In genomic region chrX:110038900-110039299, GRCh38 we compare ENCODE assay signal across 22 cellular contexts. TPM values are rescaled to one million over a fixed set of nuclear protein-coding genes. Genes with fewer than 3 reads are reported as not detected.
DNase-seq lines count a peak whose midpoint lies in the region; ATAC-seq, FAIRE-seq and TF ChIP-seq lines count a peak whose summit lies in the region.
"Had no signal": no experiment of that assay in that cellular context is flagged by ENCODE, and none has a peak within 500 bp of the region (broad histone marks: within the 10 kb centered on the region; RNA-seq: fewer than 3 reads in every experiment).

No MANE protein-coding gene starts in this region.

- H3K27ac Mint-ChIP-seq in Caco-2 (ENCODE audit: unreplicated experiment) (no peak overlapping the region), chondrocyte (ENCODE audit: unreplicated experiment) (no peak overlapping the region)
- H3K27ac Mint-ChIP-seq: B cell; CD8-positive, alpha-beta T cell; HFFc6 had no signal

- H3K9me3 Mint-ChIP-seq in Caco-2 (ENCODE audit: unreplicated experiment) (no peaks in the 10 kb centered on the region), chondrocyte (ENCODE audit: low read depth) (no peaks in the 10 kb centered on the region)
- H3K9me3 Mint-ChIP-seq: CD4-positive, CD25-positive, alpha-beta regulatory T cell; CD8-positive, alpha-beta T cell; HFFc6 had no signal

- H3K36me3 Mint-ChIP-seq in Caco-2 (ENCODE audit: insufficient read depth, unreplicated experiment) (no peaks in the 10 kb centered on the region), chondrocyte (ENCODE audit: low read depth) (no peaks in the 10 kb centered on the region)

- CTCF ChIA-PET in A549 (lab: Yijun Ruan, JAX): interaction anchor here (0.6 to 1.6 kb wide), 2 partner anchors 14 to 171 kb away, joined by 3 to 4 read pairs; no protein-coding TSS in a partner anchor
- CTCF ChIA-PET in Caco-2 (lab: Charles Lee): no interaction called here

- H3K27me3 Mint-ChIP-seq in Caco-2 (ENCODE audit: insufficient read depth, unreplicated experiment): no peaks in the 10 kb centered on the region
- no peaks in the 10 kb centered on the region for H3K27me3 Mint-ChIP-seq in chondrocyte (ENCODE audit: low read depth)
- H3K27me3 Mint-ChIP-seq: B cell; CD4-positive, CD25-positive, alpha-beta regulatory T cell had no signal

- POLR2A ChIA-PET in A549 (lab: Yijun Ruan, JAX): interaction anchor here (1.1 kb wide), 1 partner anchor 48 kb away, joined by 3 read pairs; no protein-coding TSS in a partner anchor
- POLR2A ChIA-PET in Caco-2 (lab: Charles Lee): no interaction called here

- H3K4me3 Mint-ChIP-seq in Caco-2 (ENCODE audit: unreplicated experiment): peak overlapping the region; percentile 51
- no peak overlapping the region for H3K4me3 Mint-ChIP-seq in chondrocyte (ENCODE audit: unreplicated experiment)
- H3K4me3 Mint-ChIP-seq: B cell; CD4-positive, CD25-positive, alpha-beta regulatory T cell; CD8-positive, alpha-beta T cell; HFFc6 had no signal

- TF ChIP-seq EP300 in A549 (IDR thresholded peaks at IDR 0.05): no peak

- TF ChIP-seq RAD21 in A549 (conservative IDR thresholded peaks at IDR 0.05 in 1 of 2, IDR thresholded peaks at IDR 0.05 in 1 of 2): no peak

- H3K9me3 ChIP-seq in A549 (no peaks in the 10 kb centered on the region), Caco-2 (no peaks in the 10 kb centered on the region), psoas muscle (no peaks in the 10 kb centered on the region)
- H3K9me3 ChIP-seq: BLaER1, HAP-1 had no signal

- ATAC-seq in A549 (no peak), psoas muscle (no peak), HG02884 (IDR thresholded peaks at IDR 0.05; ENCODE audit: unreplicated experiment) (no peak)
- ATAC-seq: CD8-positive, alpha-beta T cell had no signal

- H3K4me1 ChIP-seq in A549 (peaks cover 68% of the 10 kb centered on the region), Caco-2 (peaks cover 17% of the 10 kb centered on the region), psoas muscle (peaks cover 14% of the 10 kb centered on the region)

- H3K36me3 ChIP-seq in Caco-2 (ENCODE audit: control insufficient read depth, insufficient read depth, low read length) (no peaks in the 10 kb centered on the region), psoas muscle (ENCODE audit: insufficient read depth in 1 of 2, low read depth in 1 of 2) (no peaks in the 10 kb centered on the region)
- H3K36me3 ChIP-seq: BLaER1, HAP-1 had no signal

- intact Hi-C loops in Caco-2 (cut with micrococcal nuclease; ENCODE audit: unreplicated experiment): loop anchor here (5.0 kb wide), 2 partner anchors 48 to 127 kb away; no protein-coding TSS in a partner anchor
- intact Hi-C loops in psoas muscle (cut with DNase I): no loop called here

- DNase-seq in A549 (ENCODE audit: low read depth in 1 of 2, low spot score in 1 of 2) (no peak), Caco-2 (no peak), psoas muscle (no peak), chondrocyte (ENCODE audit: low spot score) (no peak), GM20000 (ENCODE audit: low spot score) (no peak)
- DNase-seq: CD4-positive, CD25-positive, alpha-beta regulatory T cell; CD8-positive, alpha-beta T cell; DMS 273 treated with DMSO at 0.1 percent for 48 hours; DMS53; DMS79 treated with DMSO at 0.1 percent for 48 hours; GF-D8; GOT3; HFFc6 had no signal

- no TSS peak for BruUV-seq in Caco-2 (replicated peaks; lab: Mats Ljungman, UMichigan)

- TF ChIP-seq CTCF in A549 (IDR thresholded peaks at IDR 0.05): no peak
- TF ChIP-seq CTCF in Caco-2 (IDR thresholded peaks at IDR 0.05; ENCODE audit: insufficient read depth in 1 of 2, low read depth in 1 of 2, low read length in 1 of 2, severe bottlenecking in 1 of 2, unreplicated experiment in 1 of 2): no peak
- TF ChIP-seq CTCF in psoas muscle (IDR thresholded peaks at IDR 0.05): no peak
- no peak for TF ChIP-seq CTCF in chondrocyte (IDR thresholded peaks at IDR 0.05)
- no peak for TF ChIP-seq CTCF in GM20000 (IDR thresholded peaks at IDR 0.05; ENCODE audit: extremely low read depth, missing control alignments)

- H3K27me3 ChIP-seq in Caco-2 (replicated peaks; ENCODE audit: control insufficient read depth, insufficient read depth, low read length) (no peaks in the 10 kb centered on the region), psoas muscle (ENCODE audit: insufficient read depth in 3 of 3, low read length in 2 of 3) (peaks cover 0 to 4% (median 0%) of the 10 kb centered on the region in 3 donors)

- peak overlapping the region; percentile 75; the same call in 2 of the 3 replicates for H3K4me2 ChIP-seq in A549
- H3K4me2 ChIP-seq: BLaER1 had no signal

- H3K27ac ChIP-seq in A549 (peak overlapping the region; percentile 82 to 92), psoas muscle (peak overlapping the region; percentile 76)
- H3K27ac ChIP-seq: BLaER1, C4-2B had no signal

- no peak overlapping the region for H3K4me3 ChIP-seq in A549
- H3K4me3 ChIP-seq in Caco-2 (ENCODE audit: low read depth, low read length): no peak overlapping the region
- H3K4me3 ChIP-seq in psoas muscle: no peak overlapping the region
- H3K4me3 ChIP-seq: BLaER1, HAP-1 had no signal

- no peak for TF ChIP-seq POLR2A in A549 (IDR thresholded peaks at IDR 0.05; ENCODE audit: low read length)

- H3K4me1 Mint-ChIP-seq in Caco-2 (ENCODE audit: low read depth, unreplicated experiment) (peaks cover 13% of the 10 kb centered on the region), chondrocyte (ENCODE audit: low read depth) (peaks cover 6% of the 10 kb centered on the region)

- FAIRE-seq in A549 (lab: Jason Lieb, UNC): no peak
- FAIRE-seq: D721Med, GM12891, GM18507, H54 had no signal

TF ChIP-seq in A549, 52 proteins besides CTCF, POLR2A, EP300 and RAD21:
- TF ChIP-seq POLR2AphosphoS2 (conservative IDR thresholded peaks at IDR 0.05; ENCODE audit: low read length) (no peak), CHD2 (IDR thresholded peaks at IDR 0.05; ENCODE audit: low read length, partially characterized antibody) (no peak), RCOR1 (IDR thresholded peaks at IDR 0.05; ENCODE audit: low read depth, low read length) (no peak), HOXB13 (CRISPR knock-in tag; IDR thresholded peaks at IDR 0.05; ENCODE audit: low read depth) (no peak), CBX8 (IDR thresholded peaks at IDR 0.05) (no peak), ZC3H11A (IDR thresholded peaks at IDR 0.05) (no peak), HOXA7 (CRISPR knock-in tag; IDR thresholded peaks at IDR 0.05) (no peak), MAFK (IDR thresholded peaks at IDR 0.05; ENCODE audit: partially characterized antibody) (no peak), EHMT2 (IDR thresholded peaks at IDR 0.05; ENCODE audit: low read depth) (no peak), ZSCAN20 (CRISPR knock-in tag; IDR thresholded peaks at IDR 0.05) (no peak), ESRRA (IDR thresholded peaks at IDR 0.05; ENCODE audit: borderline replicate concordance, low read length) (no peak), FOXS1 (CRISPR knock-in tag; IDR thresholded peaks at IDR 0.05) (no peak), CEBPB (IDR thresholded peaks at IDR 0.05) (no peak)
- TF ChIP-seq, protein P1, sequence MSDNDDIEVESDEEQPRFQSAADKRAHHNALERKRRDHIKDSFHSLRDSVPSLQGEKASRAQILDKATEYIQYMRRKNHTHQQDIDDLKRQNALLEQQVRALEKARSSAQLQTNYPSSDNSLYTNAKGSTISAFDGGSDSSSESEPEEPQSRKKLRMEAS (IDR thresholded peaks at IDR 0.05): no peak

RNA-seq across cellular contexts. Expression of gene TMEM164, which starts 36.0 kb away (rescaled TPM):
- polyA plus RNA-seq in A549 (2011; rRNA removed): 32.0 and 36.3 TPM in 2 replicates
- 14.8 and 21.4 TPM in 2 replicates for polyA plus RNA-seq in A549 (2012; cell fraction: cytosol; rRNA removed)
- polyA plus RNA-seq in A549 (2012; cell fraction: nucleus; rRNA removed): 20.1 and 24.0 TPM in 2 replicates
- polyA plus RNA-seq in A549 (2017; fragmentation: RNase III; extraction: RNeasy Plus Mini Kit Qiagen cat#74134 plus additional on column Dnase treatment): 35.3 to 43.7 TPM (median 38.9 TPM) in 3 replicates
- 44.0 and 45.7 TPM in 2 replicates for polyA minus RNA-seq in A549 (2011; rRNA and poly(A)+ RNA removed)
- 25.6 and 26.2 TPM in 2 replicates for total RNA-seq in Caco-2 (2022)
- total RNA-seq in psoas muscle: 10 to 100 TPM; 27.0 to 42.4 (median 38.4) TPM
- 10 to 100 TPM; 14.5 to 31.7 (median 23.1) TPM for polyA plus RNA-seq in psoas muscle
- total RNA-seq in chondrocyte: 9.0 to 12.7 TPM (median 11.8 TPM) in 3 replicates
